Comparison of ENCODE assay signal across 25 cellular contexts in genomic region chr6:114195736-114196403, GRCh38.
"Had no signal": no experiment of that assay in that cellular context is flagged by ENCODE, and none has a peak within 500 bp of the region (broad histone marks: within the 10 kb centered on the region; RNA-seq: fewer than 3 reads in every experiment).

No MANE protein-coding gene starts in this region.

- H3K27me3 Mint-ChIP-seq: effector memory CD8-positive, alpha-beta T cell had no signal

- ATAC-seq: effector memory CD8-positive, alpha-beta T cell; natural killer cell; stimulated activated naive CD8-positive, alpha-beta T cell treated with anti-CD3 and anti-CD28 coated beads, Interleukin-15, Interleukin-2, amounts not matched to agents 100 U/mL and 50 U/mL, for 24 hours; T-helper 17 cell had no signal

- H3K36me3 Mint-ChIP-seq: natural killer cell had no signal

- H3K9me3 Mint-ChIP-seq: activated T-cell treated with anti-CD3 and anti-CD28 coated beads, Interleukin-2, amount 50 U/mL, for 24 hours; activated T-helper 2 cell treated with anti-CD3 and anti-CD28 coated beads, Interferon-gamma antibody, Interleukin-2, Interleukin-4, amounts not matched to agents 10 μg/mL and 5 μg/mL and 100 μg/mL, durations not matched to agents 14 hours and 24 hours and 36 hours had no signal

- H3K4me1 ChIP-seq: colonic mucosa, esophagus muscularis mucosa, prostate gland, spleen, tibial artery, uterus had no signal

- H3K36me3 ChIP-seq: colonic mucosa, esophagus muscularis mucosa, neutrophil, ovary, prostate gland, spleen, tibial artery, uterus had no signal

- H3K27ac ChIP-seq: colonic mucosa, dorsolateral prefrontal cortex, esophagus muscularis mucosa, neutrophil, ovary, prostate gland, spleen, tibial artery, uterus had no signal

- H3K27ac Mint-ChIP-seq: activated T-cell treated with anti-CD3 and anti-CD28 coated beads, Interleukin-2, amount 50 U/mL, for 24 hours; activated T-helper 2 cell treated with anti-CD3 and anti-CD28 coated beads, Interferon-gamma antibody, Interleukin-2, Interleukin-4, amounts not matched to agents 10 μg/mL and 5 μg/mL and 100 μg/mL, durations not matched to agents 14 hours and 24 hours and 36 hours; effector memory CD8-positive, alpha-beta T cell; natural killer cell; T-helper 17 cell had no signal

- H3K27me3 ChIP-seq: colonic mucosa, dorsolateral prefrontal cortex, esophagus muscularis mucosa, neutrophil, ovary, tibial artery, uterus had no signal

- DNase-seq: activated CD8-positive, alpha-beta memory T cell treated with anti-CD3 and anti-CD28 coated beads for 24 hours; activated CD8-positive, alpha-beta memory T cell treated with anti-CD3 and anti-CD28 coated beads, Interleukin-2, amount 50 U/mL, for 4 hours; activated naive CD4-positive, alpha-beta T cell treated with Interleukin-2 at 50 U/mL for 16 hours; activated T-cell treated with anti-CD3 and anti-CD28 coated beads, Interleukin-2, amount 50 U/mL, for 24 hours; amygdala; colonic mucosa; dorsolateral prefrontal cortex; effector memory CD8-positive, alpha-beta T cell; glutamatergic neuron; hippocampal formation; left ventricle myocardium superior; mammary epithelial cell; midbrain; natural killer cell; ovary; spleen; stimulated activated CD4-positive, alpha-beta T cell treated with anti-CD3 and anti-CD28 coated beads, Interleukin-4, amount 100 ng/mL, for 1 hour; stimulated activated naive CD8-positive, alpha-beta T cell treated with anti-CD3 and anti-CD28 coated beads, Interleukin-15, Interleukin-2, amounts not matched to agents 100 U/mL and 50 U/mL, for 24 hours; T-helper 17 cell; tibial artery; uterus had no signal

- H3K4me3 Mint-ChIP-seq: activated T-cell treated with anti-CD3 and anti-CD28 coated beads, Interleukin-2, amount 50 U/mL, for 24 hours; effector memory CD8-positive, alpha-beta T cell; natural killer cell; T-helper 17 cell had no signal

- H3K9me3 ChIP-seq: colonic mucosa, esophagus muscularis mucosa, neutrophil, ovary, prostate gland, spleen, tibial artery, uterus had no signal

- H3K4me3 ChIP-seq: colonic mucosa, dorsolateral prefrontal cortex, esophagus muscularis mucosa, ovary, prostate gland, spleen, tibial artery, uterus had no signal

- H3K4me1 Mint-ChIP-seq: natural killer cell, T-helper 17 cell had no signal
